Comparison of ENCODE assay signal across 11 cellular contexts in genomic region chr18:79616651-79617518, GRCh38.
DNase-seq lines count a peak whose midpoint lies in the region; ATAC-seq and TF ChIP-seq lines count a peak whose summit lies in the region.
"Had no signal": no experiment of that assay in that cellular context is flagged by ENCODE, and none has a peak within 500 bp of the region (broad histone marks: within the 10 kb centered on the region; RNA-seq: fewer than 3 reads in every experiment).

No MANE protein-coding gene starts in this region.

- H3K4me3 ChIP-seq in adipocyte (ENCODE audit: low read length) (no peak overlapping the region), trophoblast cell (ENCODE audit: low read depth, low read length) (no peak overlapping the region)

- no peak overlapping the region for H3K4me3 Mint-ChIP-seq in CD4-positive, alpha-beta T cell
- H3K4me3 Mint-ChIP-seq: CD4-positive, CD25-positive, alpha-beta regulatory T cell had no signal

- H3K9me3 ChIP-seq in adipocyte (ENCODE audit: control insufficient read depth, low read length) (no peaks in the 10 kb centered on the region), trophoblast cell (ENCODE audit: insufficient read depth, low read depth, low read length) (peaks cover 4% of the 10 kb centered on the region)
- no peaks in the 10 kb centered on the region for H3K9me3 ChIP-seq in CD4-positive, alpha-beta T cell (ENCODE audit: control insufficient read depth, low read length)

- H2BK120ac ChIP-seq in trophoblast cell (ENCODE audit: insufficient read depth, low read length, poor library complexity), result no peak overlapping the region

- no peak overlapping the region for H2BK5ac ChIP-seq in trophoblast cell (ENCODE audit: low read depth, low read length, poor library complexity)

- H4K91ac ChIP-seq in trophoblast cell (ENCODE audit: low read depth, low read length), result no peak overlapping the region

- H4K8ac ChIP-seq in trophoblast cell (ENCODE audit: low read depth, low read length), result no peak overlapping the region

- no peak overlapping the region for H2BK12ac ChIP-seq in trophoblast cell (ENCODE audit: low read length)

- no peak overlapping the region for H3K27ac Mint-ChIP-seq in CD4-positive, alpha-beta T cell
- H3K27ac Mint-ChIP-seq: CD4-positive, CD25-positive, alpha-beta regulatory T cell had no signal

- no peaks in the 10 kb centered on the region for H3K36me3 Mint-ChIP-seq in CD4-positive, alpha-beta T cell (ENCODE audit: low read depth)
- H3K36me3 Mint-ChIP-seq: CD4-positive, CD25-positive, alpha-beta regulatory T cell had no signal

- H3K14ac ChIP-seq in trophoblast cell (ENCODE audit: low read length), result no peak overlapping the region

- H3K79me1 ChIP-seq in trophoblast cell (ENCODE audit: low read length), result no peaks in the 10 kb centered on the region

- H3K23ac ChIP-seq in trophoblast cell (ENCODE audit: low read length), result no peak overlapping the region

- ATAC-seq in CD4-positive, alpha-beta T cell (ENCODE audit: poor library complexity), result no peak
- ATAC-seq in HG03196 (IDR thresholded peaks at IDR 0.05; ENCODE audit: unreplicated experiment) (no peak), HG03095 (IDR thresholded peaks at IDR 0.05; ENCODE audit: unreplicated experiment) (no peak)

- H3K4me2 ChIP-seq in trophoblast cell (ENCODE audit: low read length), result peak overlapping the region; percentile 50

- POLR2A ChIA-PET in CD4-positive, alpha-beta T cell (lab: Charles Lee), result no interaction called here

- H3K4me1 ChIP-seq in adipocyte (ENCODE audit: control insufficient read depth, insufficient read depth, low read length) (no peaks in the 10 kb centered on the region), trophoblast cell (ENCODE audit: control insufficient read depth in 1 of 2, insufficient read depth in 2 of 2, low read length in 2 of 2) (no peaks in the 10 kb centered on the region)

- H3K79me2 ChIP-seq in trophoblast cell (ENCODE audit: control insufficient read depth, insufficient read depth, low read length, poor library complexity), result no peaks in the 10 kb centered on the region

- no peak overlapping the region for H2AK5ac ChIP-seq in trophoblast cell (ENCODE audit: low read length)

- no peak overlapping the region for H4K12ac ChIP-seq in trophoblast cell (ENCODE audit: low read depth, low read length)

- no peak overlapping the region for H2AFZ ChIP-seq in trophoblast cell (ENCODE audit: insufficient read depth, low read length, poor library complexity)

- intact Hi-C loops in cardiac septum (cut with DNase I), result no loop called here
- intact Hi-C loops in CD4-positive, alpha-beta T cell (cut with DNase I, micrococcal nuclease), result no loop called here

- no peaks in the 10 kb centered on the region for H3K27me3 Mint-ChIP-seq in CD4-positive, alpha-beta T cell
- H3K27me3 Mint-ChIP-seq: CD4-positive, CD25-positive, alpha-beta regulatory T cell had no signal

- no peak for TF ChIP-seq CTCF in CD4-positive, alpha-beta T cell (IDR thresholded peaks at IDR 0.05)

- WGBS in trophoblast cell (ENCODE audit: extremely low coverage, insufficient coverage, insufficient read length), result no CpG with 5 or more reads among the region's 90 CpGs

- H3K9ac ChIP-seq in adipocyte (ENCODE audit: low read length), result no peak overlapping the region
- H3K9ac ChIP-seq in trophoblast cell (ENCODE audit: low read length), result no peak overlapping the region

- CTCF ChIA-PET in CD4-positive, alpha-beta T cell (lab: Charles Lee), result no interaction called here

- H3K27ac ChIP-seq in trophoblast cell (ENCODE audit: low read depth, low read length), result no peak overlapping the region
- no peak overlapping the region for H3K27ac ChIP-seq in CD4-positive, alpha-beta T cell (ENCODE audit: low read depth, low read length)

- H3K4me1 Mint-ChIP-seq in CD4-positive, alpha-beta T cell (ENCODE audit: low read depth), result no peaks in the 10 kb centered on the region
- H3K4me1 Mint-ChIP-seq: CD4-positive, CD25-positive, alpha-beta regulatory T cell had no signal

- H3K18ac ChIP-seq in trophoblast cell (ENCODE audit: low read length), result no peak overlapping the region

- no peaks in the 10 kb centered on the region for H3K9me3 Mint-ChIP-seq in CD4-positive, alpha-beta T cell

- DNase-seq in AG08396 (ENCODE audit: low spot score) (peak; percentile 63), adipocyte (ENCODE audit: low read depth) (peak; percentile 48), cardiac septum (ENCODE audit: low spot score) (peak; percentile 68), trophoblast cell (no peak), NCI-H1092 (lab: John Stamatoyannopoulos, UW) (no peak)
- DNase-seq in CD4-positive, alpha-beta T cell, result no peak
- DNase-seq: anterior cingulate cortex; CD4-positive, CD25-positive, alpha-beta regulatory T cell; NCI-H1694 had no signal

- peaks cover 35% of the 10 kb centered on the region for H3K27me3 ChIP-seq in adipocyte (replicated peaks; ENCODE audit: control insufficient read depth, insufficient read depth, low read length)
- no peaks in the 10 kb centered on the region for H3K27me3 ChIP-seq in trophoblast cell (ENCODE audit: insufficient read depth, low read length)
- H3K27me3 ChIP-seq in CD4-positive, alpha-beta T cell (ENCODE audit: control insufficient read depth, insufficient read depth, low read length), result no peaks in the 10 kb centered on the region

- H3K36me3 ChIP-seq in adipocyte (ENCODE audit: control insufficient read depth, insufficient read depth, low read length, severe bottlenecking) (no peaks in the 10 kb centered on the region), trophoblast cell (ENCODE audit: control insufficient read depth in 1 of 2, insufficient read depth in 2 of 2, low read length in 2 of 2) (no peaks in the 10 kb centered on the region)

- H3K4ac ChIP-seq in trophoblast cell (ENCODE audit: low read depth, low read length), result no peak overlapping the region

Comparison
In these comparisons a context has a peak if more than half of its experiments do, and no peak if none do; other contexts are left out.
1. DNase-seq: peak in AG08396 (single experiment), adipocyte (single experiment) and cardiac septum (single experiment); none in trophoblast cell (0 of 2), CD4-positive, alpha-beta T cell (0 of 10) and NCI-H1092 (single experiment).